ENCODE assay signal across 9 cellular contexts in the genomic region with DNA sequence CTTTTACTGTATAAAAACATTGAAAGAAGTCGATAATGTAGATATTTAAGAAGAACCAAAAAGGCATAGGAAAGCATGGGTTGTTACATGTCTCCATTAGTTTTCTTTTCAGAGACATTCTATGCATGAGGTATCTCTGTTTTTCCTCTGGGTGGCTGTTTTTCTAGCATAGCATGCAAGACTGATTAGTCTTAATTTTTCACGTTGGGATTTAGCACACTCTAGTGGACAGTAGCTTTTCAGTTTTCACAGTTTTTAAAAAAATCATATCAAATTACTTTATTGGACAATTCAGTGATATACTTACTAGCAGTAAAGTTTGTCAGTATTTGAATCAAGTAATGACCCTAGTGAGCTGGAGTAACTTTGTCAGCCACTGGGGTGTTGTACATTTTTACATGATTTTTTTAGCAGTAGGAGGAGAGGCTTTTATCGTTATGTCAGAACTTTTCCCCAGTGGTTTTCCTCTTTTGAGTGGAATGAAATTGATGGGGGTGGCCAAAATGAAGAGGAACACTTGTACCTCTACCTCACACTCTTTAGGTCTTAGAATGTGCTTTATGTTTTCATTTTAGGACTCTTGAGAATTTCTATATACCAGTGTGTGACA. TPM values are rescaled to one million over a fixed set of nuclear protein-coding genes. Genes with fewer than 3 reads are reported as not detected.
DNase-seq lines count a peak whose midpoint lies in the region; ATAC-seq and TF ChIP-seq lines count a peak whose summit lies in the region.
"Had no signal": no experiment of that assay in that cellular context is flagged by ENCODE, and none has a peak within 500 bp of the region (broad histone marks: within the 10 kb centered on the region; RNA-seq: fewer than 3 reads in every experiment).

No MANE protein-coding gene starts in this region.

- H3K27me3 ChIP-seq in left lung, result no peaks in the 10 kb centered on the region
- no peaks in the 10 kb centered on the region for H3K27me3 ChIP-seq in MG63

- DNase-seq in AG09319 (ENCODE audit: extremely low read depth, low read depth) (peak; percentile 25), GM13977 (ENCODE audit: low spot score) (no peak), NCI-H446 treated with DMSO at 0.1 percent for 48 hours (lab: John Stamatoyannopoulos, UW) (peak; percentile 47), left lung (no peak), GM19240 (ENCODE audit: insufficient read length, low spot score) (no peak), MG63 (no peak), substantia nigra (lab: John Stamatoyannopoulos, UW) (no peak)

- intact Hi-C loops in left lung (cut with DNase I), result loop anchor here in 1 of 2 donors (10.0 kb wide), 1 partner anchor 314 kb away; no protein-coding TSS in a partner anchor

- H3K4me1 Mint-ChIP-seq in brain, result peaks cover 6% of the 10 kb centered on the region

- H3K9me3 ChIP-seq in left lung, result no peaks in the 10 kb centered on the region
- H3K9me3 ChIP-seq in MG63, result no peaks in the 10 kb centered on the region
- H3K9me3 ChIP-seq: HAP-1 had no signal

- no peak overlapping the region for H3K4me3 Mint-ChIP-seq in brain

- peak overlapping the region in 4 of 5 experiments; percentile 9 to 64 (median 38) for H3K27ac Mint-ChIP-seq in brain

- H3K9me3 Mint-ChIP-seq in brain, result no peaks in the 10 kb centered on the region

- peaks cover 6% of the 10 kb centered on the region for H3K36me3 Mint-ChIP-seq in brain

- peak; percentile 79 for ATAC-seq in left lung

- H3K27ac ChIP-seq in left lung (no peak overlapping the region), substantia nigra (ENCODE audit: low read depth, low read length, poor library complexity, severe bottlenecking) (no peak overlapping the region)

- H3K4me3 ChIP-seq in left lung, result no peak overlapping the region
- no peak overlapping the region for H3K4me3 ChIP-seq in MG63
- H3K4me3 ChIP-seq: HAP-1 had no signal

- TF ChIP-seq CTCF in AG09319 (IDR thresholded peaks at IDR 0.05; ENCODE audit: low read depth, low read length), result peak; percentile 59
- peak; percentile 51 for TF ChIP-seq CTCF in GM13977 (IDR thresholded peaks at IDR 0.05; ENCODE audit: extremely low read depth, insufficient read depth, missing control alignments)
- peak; percentile 83 to 84 for TF ChIP-seq CTCF in brain (conservative IDR thresholded peaks at IDR 0.05)
- peak; percentile 21 to 44 for TF ChIP-seq CTCF in left lung (IDR thresholded peaks at IDR 0.05)

- no peaks in the 10 kb centered on the region for H3K4me1 ChIP-seq in left lung
- H3K4me1 ChIP-seq: HAP-1 had no signal

- no peaks in the 10 kb centered on the region for H3K27me3 Mint-ChIP-seq in brain

- in situ Hi-C loops in GM13977 (cut with MboI; ENCODE audit: low pct_unique_long_range_greater_than_20kb, low sequenced_read_pairs, unreplicated experiment), result no loop called here

- no peaks in the 10 kb centered on the region for H3K36me3 ChIP-seq in left lung
- peaks cover 9% of the 10 kb centered on the region; the same call in 1 of the 2 replicates for H3K36me3 ChIP-seq in MG63
- H3K36me3 ChIP-seq: HAP-1 had no signal

RNA-seq across cellular contexts. Expression of a gene that starts 57.2 kb away (rescaled TPM):
- 16.8 TPM for polyA plus RNA-seq in brain (ENCODE audit: insufficient read depth, low read depth, low replicate concordance)
- 10 to 100 TPM; 15.7 to 18.5 TPM for total RNA-seq in left lung
- 36.0 and 46.9 TPM in 2 replicates for total RNA-seq in MG63 (2014; rRNA removed; shearing (Covaris generic); ENCODE audit: low replicate concordance)

Comparison
In these comparisons a context has a peak if more than half of its experiments do, and no peak if none do; other contexts are left out.
1. DNase-seq: peak in AG09319 (single experiment) and NCI-H446 treated with DMSO at 0.1 percent for 48 hours (single experiment); none in GM13977 (single experiment), left lung (0 of 2), GM19240 (single experiment), MG63 (single experiment) and substantia nigra (0 of 49).
2. CTCF ChIP-seq: peak in every context shown above with its lines; median percentile 84 in brain; 59 in AG09319; 51 in GM13977; 32 in left lung.